Comparison of ENCODE assay signal across 1 cellular context in genomic region chr5:149546974-149547373, GRCh38.
TF ChIP-seq lines count a peak whose summit lies in the region.

No MANE protein-coding gene starts in this region.

TF ChIP-seq in HepG2, 621 proteins besides CTCF, POLR2A, EP300 and RAD21:
- TF ChIP-seq ZNF768 (CRISPR knock-in tag; IDR thresholded peaks at IDR 0.05) (no peak), ZBTB39 (CRISPR knock-in tag; IDR thresholded peaks at IDR 0.05) (no peak), RBFOX2 (IDR thresholded peaks at IDR 0.05; ENCODE audit: low read depth, low read length) (peak; percentile 23; the same call in 1 of the 2 replicates), HMG20B (CRISPR knock-in tag; conservative IDR thresholded peaks at IDR 0.05) (no peak), ZNF143 (CRISPR knock-in tag; IDR thresholded peaks at IDR 0.05) (no peak), RBM22 (optimal IDR thresholded peaks at IDR 0.05; ENCODE audit: low read length) (peak; percentile 59), NFE2L1 (CRISPR knock-in tag; IDR thresholded peaks at IDR 0.05; ENCODE audit: borderline replicate concordance) (no peak), BORCS8-MEF2B (CRISPR knock-in tag; IDR thresholded peaks at IDR 0.05) (no peak), HHEX (CRISPR knock-in tag; IDR thresholded peaks at IDR 0.05) (no peak), PLRG1 (conservative IDR thresholded peaks at IDR 0.05) (no peak), ZNF510 (CRISPR knock-in tag; IDR thresholded peaks at IDR 0.05; ENCODE audit: low read depth) (no peak), ISL2 (CRISPR knock-in tag; IDR thresholded peaks at IDR 0.05) (no peak)
- TF ChIP-seq, protein P1, sequence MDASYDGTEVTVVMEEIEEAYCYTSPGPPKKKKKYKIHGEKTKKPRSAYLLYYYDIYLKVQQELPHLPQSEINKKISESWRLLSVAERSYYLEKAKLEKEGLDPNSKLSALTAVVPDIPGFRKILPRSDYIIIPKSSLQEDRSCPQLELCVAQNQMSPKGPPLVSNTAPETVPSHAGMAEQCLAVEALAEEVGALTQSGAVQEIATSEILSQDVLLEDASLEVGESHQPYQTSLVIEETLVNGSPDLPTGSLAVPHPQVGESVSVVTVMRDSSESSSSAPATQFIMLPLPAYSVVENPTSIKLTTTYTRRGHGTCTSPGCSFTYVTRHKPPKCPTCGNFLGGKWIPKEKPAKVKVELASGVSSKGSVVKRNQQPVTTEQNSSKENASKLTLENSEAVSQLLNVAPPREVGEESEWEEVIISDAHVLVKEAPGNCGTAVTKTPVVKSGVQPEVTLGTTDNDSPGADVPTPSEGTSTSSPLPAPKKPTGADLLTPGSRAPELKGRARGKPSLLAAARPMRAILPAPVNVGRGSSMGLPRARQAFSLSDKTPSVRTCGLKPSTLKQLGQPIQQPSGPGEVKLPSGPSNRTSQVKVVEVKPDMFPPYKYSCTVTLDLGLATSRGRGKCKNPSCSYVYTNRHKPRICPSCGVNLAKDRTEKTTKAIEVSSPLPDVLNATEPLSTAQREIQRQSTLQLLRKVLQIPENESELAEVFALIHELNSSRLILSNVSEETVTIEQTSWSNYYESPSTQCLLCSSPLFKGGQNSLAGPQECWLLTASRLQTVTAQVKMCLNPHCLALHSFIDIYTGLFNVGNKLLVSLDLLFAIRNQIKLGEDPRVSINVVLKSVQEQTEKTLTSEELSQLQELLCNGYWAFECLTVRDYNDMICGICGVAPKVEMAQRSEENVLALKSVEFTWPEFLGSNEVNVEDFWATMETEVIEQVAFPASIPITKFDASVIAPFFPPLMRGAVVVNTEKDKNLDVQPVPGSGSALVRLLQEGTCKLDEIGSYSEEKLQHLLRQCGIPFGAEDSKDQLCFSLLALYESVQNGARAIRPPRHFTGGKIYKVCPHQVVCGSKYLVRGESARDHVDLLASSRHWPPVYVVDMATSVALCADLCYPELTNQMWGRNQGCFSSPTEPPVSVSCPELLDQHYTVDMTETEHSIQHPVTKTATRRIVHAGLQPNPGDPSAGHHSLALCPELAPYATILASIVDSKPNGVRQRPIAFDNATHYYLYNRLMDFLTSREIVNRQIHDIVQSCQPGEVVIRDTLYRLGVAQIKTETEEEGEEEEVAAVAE (CRISPR knock-in tag; IDR thresholded peaks at IDR 0.05; ENCODE audit: borderline replicate concordance), result no peak
- TF ChIP-seq, protein P2, sequence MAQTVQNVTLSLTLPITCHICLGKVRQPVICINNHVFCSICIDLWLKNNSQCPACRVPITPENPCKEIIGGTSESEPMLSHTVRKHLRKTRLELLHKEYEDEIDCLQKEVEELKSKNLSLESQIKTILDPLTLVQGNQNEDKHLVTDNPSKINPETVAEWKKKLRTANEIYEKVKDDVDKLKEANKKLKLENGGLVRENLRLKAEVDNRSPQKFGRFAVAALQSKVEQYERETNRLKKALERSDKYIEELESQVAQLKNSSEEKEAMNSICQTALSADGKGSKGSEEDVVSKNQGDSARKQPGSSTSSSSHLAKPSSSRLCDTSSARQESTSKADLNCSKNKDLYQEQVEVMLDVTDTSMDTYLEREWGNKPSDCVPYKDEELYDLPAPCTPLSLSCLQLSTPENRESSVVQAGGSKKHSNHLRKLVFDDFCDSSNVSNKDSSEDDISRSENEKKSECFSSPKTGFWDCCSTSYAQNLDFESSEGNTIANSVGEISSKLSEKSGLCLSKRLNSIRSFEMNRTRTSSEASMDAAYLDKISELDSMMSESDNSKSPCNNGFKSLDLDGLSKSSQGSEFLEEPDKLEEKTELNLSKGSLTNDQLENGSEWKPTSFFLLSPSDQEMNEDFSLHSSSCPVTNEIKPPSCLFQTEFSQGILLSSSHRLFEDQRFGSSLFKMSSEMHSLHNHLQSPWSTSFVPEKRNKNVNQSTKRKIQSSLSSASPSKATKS (CRISPR knock-in tag; IDR thresholded peaks at IDR 0.05), result no peak
- TF ChIP-seq, protein P3, sequence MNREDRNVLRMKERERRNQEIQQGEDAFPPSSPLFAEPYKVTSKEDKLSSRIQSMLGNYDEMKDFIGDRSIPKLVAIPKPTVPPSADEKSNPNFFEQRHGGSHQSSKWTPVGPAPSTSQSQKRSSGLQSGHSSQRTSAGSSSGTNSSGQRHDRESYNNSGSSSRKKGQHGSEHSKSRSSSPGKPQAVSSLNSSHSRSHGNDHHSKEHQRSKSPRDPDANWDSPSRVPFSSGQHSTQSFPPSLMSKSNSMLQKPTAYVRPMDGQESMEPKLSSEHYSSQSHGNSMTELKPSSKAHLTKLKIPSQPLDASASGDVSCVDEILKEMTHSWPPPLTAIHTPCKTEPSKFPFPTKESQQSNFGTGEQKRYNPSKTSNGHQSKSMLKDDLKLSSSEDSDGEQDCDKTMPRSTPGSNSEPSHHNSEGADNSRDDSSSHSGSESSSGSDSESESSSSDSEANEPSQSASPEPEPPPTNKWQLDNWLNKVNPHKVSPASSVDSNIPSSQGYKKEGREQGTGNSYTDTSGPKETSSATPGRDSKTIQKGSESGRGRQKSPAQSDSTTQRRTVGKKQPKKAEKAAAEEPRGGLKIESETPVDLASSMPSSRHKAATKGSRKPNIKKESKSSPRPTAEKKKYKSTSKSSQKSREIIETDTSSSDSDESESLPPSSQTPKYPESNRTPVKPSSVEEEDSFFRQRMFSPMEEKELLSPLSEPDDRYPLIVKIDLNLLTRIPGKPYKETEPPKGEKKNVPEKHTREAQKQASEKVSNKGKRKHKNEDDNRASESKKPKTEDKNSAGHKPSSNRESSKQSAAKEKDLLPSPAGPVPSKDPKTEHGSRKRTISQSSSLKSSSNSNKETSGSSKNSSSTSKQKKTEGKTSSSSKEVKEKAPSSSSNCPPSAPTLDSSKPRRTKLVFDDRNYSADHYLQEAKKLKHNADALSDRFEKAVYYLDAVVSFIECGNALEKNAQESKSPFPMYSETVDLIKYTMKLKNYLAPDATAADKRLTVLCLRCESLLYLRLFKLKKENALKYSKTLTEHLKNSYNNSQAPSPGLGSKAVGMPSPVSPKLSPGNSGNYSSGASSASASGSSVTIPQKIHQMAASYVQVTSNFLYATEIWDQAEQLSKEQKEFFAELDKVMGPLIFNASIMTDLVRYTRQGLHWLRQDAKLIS (CRISPR knock-in tag; IDR thresholded peaks at IDR 0.05), result no peak
